Comparison of ENCODE assay signal across 1 cellular context in the genomic region with DNA sequence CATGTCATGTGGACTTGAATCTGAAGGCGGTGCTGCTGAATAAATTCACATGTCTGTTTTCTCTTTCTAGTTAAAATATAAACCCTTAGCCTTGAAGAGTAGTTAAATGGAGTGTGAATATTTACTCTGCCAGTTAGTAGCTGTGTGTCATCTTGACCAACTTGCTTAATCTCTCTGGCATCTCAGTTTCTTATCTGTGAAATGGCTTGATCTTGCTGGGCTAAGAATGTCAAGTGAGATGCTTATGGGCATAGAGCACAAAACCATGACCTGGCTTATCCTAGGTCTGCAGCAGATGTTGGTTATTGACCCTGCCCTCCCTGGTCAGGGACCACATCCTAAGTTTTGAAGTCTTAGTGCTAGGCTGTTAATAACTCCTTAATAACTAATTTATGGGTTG.
TF ChIP-seq lines count a peak whose summit lies in the region.

No MANE protein-coding gene starts in this region.

TF ChIP-seq in HepG2, 621 proteins besides CTCF, POLR2A, EP300 and RAD21:
- TF ChIP-seq, protein P1, sequence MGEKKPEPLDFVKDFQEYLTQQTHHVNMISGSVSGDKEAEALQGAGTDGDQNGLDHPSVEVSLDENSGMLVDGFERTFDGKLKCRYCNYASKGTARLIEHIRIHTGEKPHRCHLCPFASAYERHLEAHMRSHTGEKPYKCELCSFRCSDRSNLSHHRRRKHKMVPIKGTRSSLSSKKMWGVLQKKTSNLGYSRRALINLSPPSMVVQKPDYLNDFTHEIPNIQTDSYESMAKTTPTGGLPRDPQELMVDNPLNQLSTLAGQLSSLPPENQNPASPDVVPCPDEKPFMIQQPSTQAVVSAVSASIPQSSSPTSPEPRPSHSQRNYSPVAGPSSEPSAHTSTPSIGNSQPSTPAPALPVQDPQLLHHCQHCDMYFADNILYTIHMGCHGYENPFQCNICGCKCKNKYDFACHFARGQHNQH (CRISPR knock-in tag; IDR thresholded peaks at IDR 0.05): no peak
- TF ChIP-seq TCF7 (IDR thresholded peaks at IDR 0.05; ENCODE audit: low read depth): peak; percentile 35; the same call in 1 of the 2 replicates
- 0 out of 2 replicates have a peak, but pooled peaks have one; percentile 28 for TF ChIP-seq GATA4 (IDR thresholded peaks at IDR 0.05; ENCODE audit: borderline replicate concordance, low read depth)
- TF ChIP-seq ZNF180 (CRISPR knock-in tag; IDR thresholded peaks at IDR 0.05; ENCODE audit: borderline replicate concordance, low read depth): no peak
- TF ChIP-seq ISL2 (CRISPR knock-in tag; IDR thresholded peaks at IDR 0.05): peak; percentile 26; the same call in 1 of the 2 replicates
- TF ChIP-seq, protein P2, sequence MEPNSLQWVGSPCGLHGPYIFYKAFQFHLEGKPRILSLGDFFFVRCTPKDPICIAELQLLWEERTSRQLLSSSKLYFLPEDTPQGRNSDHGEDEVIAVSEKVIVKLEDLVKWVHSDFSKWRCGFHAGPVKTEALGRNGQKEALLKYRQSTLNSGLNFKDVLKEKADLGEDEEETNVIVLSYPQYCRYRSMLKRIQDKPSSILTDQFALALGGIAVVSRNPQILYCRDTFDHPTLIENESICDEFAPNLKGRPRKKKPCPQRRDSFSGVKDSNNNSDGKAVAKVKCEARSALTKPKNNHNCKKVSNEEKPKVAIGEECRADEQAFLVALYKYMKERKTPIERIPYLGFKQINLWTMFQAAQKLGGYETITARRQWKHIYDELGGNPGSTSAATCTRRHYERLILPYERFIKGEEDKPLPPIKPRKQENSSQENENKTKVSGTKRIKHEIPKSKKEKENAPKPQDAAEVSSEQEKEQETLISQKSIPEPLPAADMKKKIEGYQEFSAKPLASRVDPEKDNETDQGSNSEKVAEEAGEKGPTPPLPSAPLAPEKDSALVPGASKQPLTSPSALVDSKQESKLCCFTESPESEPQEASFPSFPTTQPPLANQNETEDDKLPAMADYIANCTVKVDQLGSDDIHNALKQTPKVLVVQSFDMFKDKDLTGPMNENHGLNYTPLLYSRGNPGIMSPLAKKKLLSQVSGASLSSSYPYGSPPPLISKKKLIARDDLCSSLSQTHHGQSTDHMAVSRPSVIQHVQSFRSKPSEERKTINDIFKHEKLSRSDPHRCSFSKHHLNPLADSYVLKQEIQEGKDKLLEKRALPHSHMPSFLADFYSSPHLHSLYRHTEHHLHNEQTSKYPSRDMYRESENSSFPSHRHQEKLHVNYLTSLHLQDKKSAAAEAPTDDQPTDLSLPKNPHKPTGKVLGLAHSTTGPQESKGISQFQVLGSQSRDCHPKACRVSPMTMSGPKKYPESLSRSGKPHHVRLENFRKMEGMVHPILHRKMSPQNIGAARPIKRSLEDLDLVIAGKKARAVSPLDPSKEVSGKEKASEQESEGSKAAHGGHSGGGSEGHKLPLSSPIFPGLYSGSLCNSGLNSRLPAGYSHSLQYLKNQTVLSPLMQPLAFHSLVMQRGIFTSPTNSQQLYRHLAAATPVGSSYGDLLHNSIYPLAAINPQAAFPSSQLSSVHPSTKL (CRISPR knock-in tag; IDR thresholded peaks at IDR 0.05): peak; percentile 54; the same call in 1 of the 2 replicates
- no peak for TF ChIP-seq POLR2AphosphoS2 (IDR thresholded peaks at IDR 0.05; ENCODE audit: low read depth, low read length)
- peak; percentile 30; the same call in 1 of the 2 replicates for TF ChIP-seq SAP130 (CRISPR knock-in tag; IDR thresholded peaks at IDR 0.05; ENCODE audit: low read depth)
- TF ChIP-seq ELF3 (CRISPR knock-in tag; IDR thresholded peaks at IDR 0.05): no peak
- TF ChIP-seq NCOA2 (CRISPR knock-in tag; IDR thresholded peaks at IDR 0.05): peak; percentile 67
- TF ChIP-seq RXRA (CRISPR knock-in tag; IDR thresholded peaks at IDR 0.05): no peak
- no peak for TF ChIP-seq ZSCAN29 (CRISPR knock-in tag; conservative IDR thresholded peaks at IDR 0.05)
- peak; percentile 88 for TF ChIP-seq ZNF629 (CRISPR knock-in tag; conservative IDR thresholded peaks at IDR 0.05)
- no peak for TF ChIP-seq NCOA5 (CRISPR knock-in tag; IDR thresholded peaks at IDR 0.05)
- peak; percentile 61; the same call in 1 of the 2 replicates for TF ChIP-seq FOSL2 (CRISPR knock-in tag; IDR thresholded peaks at IDR 0.05)
- no peak for TF ChIP-seq IRX3 (CRISPR knock-in tag; IDR thresholded peaks at IDR 0.05; ENCODE audit: borderline replicate concordance, low read depth)
- TF ChIP-seq RELA (CRISPR knock-in tag; IDR thresholded peaks at IDR 0.05): no peak
- TF ChIP-seq KDM1A (CRISPR knock-in tag; IDR thresholded peaks at IDR 0.05): peak; percentile 46; the same call in 1 of the 2 replicates
- TF ChIP-seq, protein P3, sequence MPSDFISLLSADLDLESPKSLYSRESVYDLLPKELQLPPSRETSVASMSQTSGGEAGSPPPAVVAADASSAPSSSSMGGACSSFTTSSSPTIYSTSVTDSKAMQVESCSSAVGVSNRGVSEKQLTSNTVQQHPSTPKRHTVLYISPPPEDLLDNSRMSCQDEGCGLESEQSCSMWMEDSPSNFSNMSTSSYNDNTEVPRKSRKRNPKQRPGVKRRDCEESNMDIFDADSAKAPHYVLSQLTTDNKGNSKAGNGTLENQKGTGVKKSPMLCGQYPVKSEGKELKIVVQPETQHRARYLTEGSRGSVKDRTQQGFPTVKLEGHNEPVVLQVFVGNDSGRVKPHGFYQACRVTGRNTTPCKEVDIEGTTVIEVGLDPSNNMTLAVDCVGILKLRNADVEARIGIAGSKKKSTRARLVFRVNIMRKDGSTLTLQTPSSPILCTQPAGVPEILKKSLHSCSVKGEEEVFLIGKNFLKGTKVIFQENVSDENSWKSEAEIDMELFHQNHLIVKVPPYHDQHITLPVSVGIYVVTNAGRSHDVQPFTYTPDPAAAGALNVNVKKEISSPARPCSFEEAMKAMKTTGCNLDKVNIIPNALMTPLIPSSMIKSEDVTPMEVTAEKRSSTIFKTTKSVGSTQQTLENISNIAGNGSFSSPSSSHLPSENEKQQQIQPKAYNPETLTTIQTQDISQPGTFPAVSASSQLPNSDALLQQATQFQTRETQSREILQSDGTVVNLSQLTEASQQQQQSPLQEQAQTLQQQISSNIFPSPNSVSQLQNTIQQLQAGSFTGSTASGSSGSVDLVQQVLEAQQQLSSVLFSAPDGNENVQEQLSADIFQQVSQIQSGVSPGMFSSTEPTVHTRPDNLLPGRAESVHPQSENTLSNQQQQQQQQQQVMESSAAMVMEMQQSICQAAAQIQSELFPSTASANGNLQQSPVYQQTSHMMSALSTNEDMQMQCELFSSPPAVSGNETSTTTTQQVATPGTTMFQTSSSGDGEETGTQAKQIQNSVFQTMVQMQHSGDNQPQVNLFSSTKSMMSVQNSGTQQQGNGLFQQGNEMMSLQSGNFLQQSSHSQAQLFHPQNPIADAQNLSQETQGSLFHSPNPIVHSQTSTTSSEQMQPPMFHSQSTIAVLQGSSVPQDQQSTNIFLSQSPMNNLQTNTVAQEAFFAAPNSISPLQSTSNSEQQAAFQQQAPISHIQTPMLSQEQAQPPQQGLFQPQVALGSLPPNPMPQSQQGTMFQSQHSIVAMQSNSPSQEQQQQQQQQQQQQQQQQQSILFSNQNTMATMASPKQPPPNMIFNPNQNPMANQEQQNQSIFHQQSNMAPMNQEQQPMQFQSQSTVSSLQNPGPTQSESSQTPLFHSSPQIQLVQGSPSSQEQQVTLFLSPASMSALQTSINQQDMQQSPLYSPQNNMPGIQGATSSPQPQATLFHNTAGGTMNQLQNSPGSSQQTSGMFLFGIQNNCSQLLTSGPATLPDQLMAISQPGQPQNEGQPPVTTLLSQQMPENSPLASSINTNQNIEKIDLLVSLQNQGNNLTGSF (CRISPR knock-in tag; IDR thresholded peaks at IDR 0.05): no peak
- TF ChIP-seq, protein P4, sequence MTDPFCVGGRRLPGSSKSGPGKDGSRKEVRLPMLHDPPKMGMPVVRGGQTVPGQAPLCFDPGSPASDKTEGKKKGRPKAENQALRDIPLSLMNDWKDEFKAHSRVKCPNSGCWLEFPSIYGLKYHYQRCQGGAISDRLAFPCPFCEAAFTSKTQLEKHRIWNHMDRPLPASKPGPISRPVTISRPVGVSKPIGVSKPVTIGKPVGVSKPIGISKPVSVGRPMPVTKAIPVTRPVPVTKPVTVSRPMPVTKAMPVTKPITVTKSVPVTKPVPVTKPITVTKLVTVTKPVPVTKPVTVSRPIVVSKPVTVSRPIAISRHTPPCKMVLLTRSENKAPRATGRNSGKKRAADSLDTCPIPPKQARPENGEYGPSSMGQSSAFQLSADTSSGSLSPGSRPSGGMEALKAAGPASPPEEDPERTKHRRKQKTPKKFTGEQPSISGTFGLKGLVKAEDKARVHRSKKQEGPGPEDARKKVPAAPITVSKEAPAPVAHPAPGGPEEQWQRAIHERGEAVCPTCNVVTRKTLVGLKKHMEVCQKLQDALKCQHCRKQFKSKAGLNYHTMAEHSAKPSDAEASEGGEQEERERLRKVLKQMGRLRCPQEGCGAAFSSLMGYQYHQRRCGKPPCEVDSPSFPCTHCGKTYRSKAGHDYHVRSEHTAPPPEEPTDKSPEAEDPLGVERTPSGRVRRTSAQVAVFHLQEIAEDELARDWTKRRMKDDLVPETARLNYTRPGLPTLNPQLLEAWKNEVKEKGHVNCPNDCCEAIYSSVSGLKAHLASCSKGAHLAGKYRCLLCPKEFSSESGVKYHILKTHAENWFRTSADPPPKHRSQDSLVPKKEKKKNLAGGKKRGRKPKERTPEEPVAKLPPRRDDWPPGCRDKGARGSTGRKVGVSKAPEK (CRISPR knock-in tag; IDR thresholded peaks at IDR 0.05; ENCODE audit: borderline replicate concordance): no peak
- TF ChIP-seq GATAD2A (CRISPR knock-in tag; IDR thresholded peaks at IDR 0.05): peak; percentile 46; the same call in 1 of the 2 replicates
- no peak for TF ChIP-seq ASH2L (IDR thresholded peaks at IDR 0.05; ENCODE audit: insufficient read length, low read depth, low read length)
- TF ChIP-seq ZMYM2 (CRISPR knock-in tag; IDR thresholded peaks at IDR 0.05): 0 out of 2 replicates have a peak, but pooled peaks have one; percentile 38
- TF ChIP-seq AKAP8 (CRISPR knock-in tag; IDR thresholded peaks at IDR 0.05): no peak
- TF ChIP-seq HDAC2 (CRISPR knock-in tag; IDR thresholded peaks at IDR 0.05): 0 out of 2 replicates have a peak, but pooled peaks have one; percentile 17
- TF ChIP-seq, protein P5, sequence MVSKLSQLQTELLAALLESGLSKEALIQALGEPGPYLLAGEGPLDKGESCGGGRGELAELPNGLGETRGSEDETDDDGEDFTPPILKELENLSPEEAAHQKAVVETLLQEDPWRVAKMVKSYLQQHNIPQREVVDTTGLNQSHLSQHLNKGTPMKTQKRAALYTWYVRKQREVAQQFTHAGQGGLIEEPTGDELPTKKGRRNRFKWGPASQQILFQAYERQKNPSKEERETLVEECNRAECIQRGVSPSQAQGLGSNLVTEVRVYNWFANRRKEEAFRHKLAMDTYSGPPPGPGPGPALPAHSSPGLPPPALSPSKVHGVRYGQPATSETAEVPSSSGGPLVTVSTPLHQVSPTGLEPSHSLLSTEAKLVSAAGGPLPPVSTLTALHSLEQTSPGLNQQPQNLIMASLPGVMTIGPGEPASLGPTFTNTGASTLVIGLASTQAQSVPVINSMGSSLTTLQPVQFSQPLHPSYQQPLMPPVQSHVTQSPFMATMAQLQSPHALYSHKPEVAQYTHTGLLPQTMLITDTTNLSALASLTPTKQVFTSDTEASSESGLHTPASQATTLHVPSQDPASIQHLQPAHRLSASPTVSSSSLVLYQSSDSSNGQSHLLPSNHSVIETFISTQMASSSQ (IDR thresholded peaks at IDR 0.05; ENCODE audit: low read depth): peak; percentile 71
- TF ChIP-seq, protein P5 (CRISPR knock-in tag; IDR thresholded peaks at IDR 0.05; ENCODE audit: borderline replicate concordance): peak; percentile 54; the same call in 1 of the 2 replicates
- peak; percentile 95 for TF ChIP-seq ZNF331 (CRISPR knock-in tag; IDR thresholded peaks at IDR 0.05)
- peak; percentile 100 for TF ChIP-seq ZNF136 (CRISPR knock-in tag; IDR thresholded peaks at IDR 0.05; ENCODE audit: low read depth)
- no peak for TF ChIP-seq CREB1 (IDR thresholded peaks at IDR 0.05)
- TF ChIP-seq CREB1 (CRISPR knock-in tag; IDR thresholded peaks at IDR 0.05): 0 out of 2 replicates have a peak, but pooled peaks have one; percentile 21
- no peak for TF ChIP-seq GPN1 (CRISPR knock-in tag; IDR thresholded peaks at IDR 0.05; ENCODE audit: borderline replicate concordance)
- no peak for TF ChIP-seq ZNF260 (CRISPR knock-in tag; IDR thresholded peaks at IDR 0.05; ENCODE audit: borderline replicate concordance, low read depth)
- TF ChIP-seq FOXA3 (CRISPR knock-in tag; IDR thresholded peaks at IDR 0.05): peak; percentile 31; the same call in 1 of the 2 replicates
- TF ChIP-seq, protein P6, sequence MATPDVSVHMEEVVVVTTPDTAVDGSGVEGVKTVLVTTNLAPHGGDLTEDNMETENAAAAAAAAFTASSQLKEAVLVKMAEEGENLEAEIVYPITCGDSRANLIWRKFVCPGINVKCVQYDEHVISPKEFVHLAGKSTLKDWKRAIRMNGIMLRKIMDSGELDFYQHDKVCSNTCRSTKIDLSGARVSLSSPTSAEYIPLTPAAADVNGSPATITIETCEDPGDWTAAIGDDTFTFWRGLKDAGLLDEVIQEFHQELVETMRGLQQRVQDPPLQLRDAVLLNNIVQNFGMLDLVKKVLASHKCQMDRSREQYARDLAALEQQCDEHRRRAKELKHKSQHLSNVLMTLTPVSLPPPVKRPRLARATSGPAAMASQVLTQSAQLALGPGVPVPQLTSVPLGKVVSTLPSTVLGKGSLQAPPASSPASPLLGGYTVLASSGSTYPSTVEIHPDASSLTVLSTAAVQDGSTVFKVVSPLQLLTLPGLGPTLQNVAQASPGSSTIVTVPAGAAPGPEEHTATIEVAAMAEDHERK (CRISPR knock-in tag; IDR thresholded peaks at IDR 0.05; ENCODE audit: low read depth): no peak
- TF ChIP-seq ZNF614 (CRISPR knock-in tag; IDR thresholded peaks at IDR 0.05; ENCODE audit: borderline replicate concordance): peak; percentile 78; the same call in 1 of the 2 replicates
- TF ChIP-seq ZNF839 (CRISPR knock-in tag; IDR thresholded peaks at IDR 0.05; ENCODE audit: borderline replicate concordance): no peak
- peak; percentile 41; the same call in 1 of the 2 replicates for TF ChIP-seq CEBPG (CRISPR knock-in tag; IDR thresholded peaks at IDR 0.05)
- TF ChIP-seq RNF2 (conservative IDR thresholded peaks at IDR 0.05; ENCODE audit: low read depth): no peak
- TF ChIP-seq HNRNPK (IDR thresholded peaks at IDR 0.05; ENCODE audit: low read depth, low read length, poor library complexity, severe bottlenecking): no peak
- TF ChIP-seq, protein P7, sequence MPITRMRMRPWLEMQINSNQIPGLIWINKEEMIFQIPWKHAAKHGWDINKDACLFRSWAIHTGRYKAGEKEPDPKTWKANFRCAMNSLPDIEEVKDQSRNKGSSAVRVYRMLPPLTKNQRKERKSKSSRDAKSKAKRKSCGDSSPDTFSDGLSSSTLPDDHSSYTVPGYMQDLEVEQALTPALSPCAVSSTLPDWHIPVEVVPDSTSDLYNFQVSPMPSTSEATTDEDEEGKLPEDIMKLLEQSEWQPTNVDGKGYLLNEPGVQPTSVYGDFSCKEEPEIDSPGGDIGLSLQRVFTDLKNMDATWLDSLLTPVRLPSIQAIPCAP (CRISPR knock-in tag; IDR thresholded peaks at IDR 0.05; ENCODE audit: low read depth): no peak
- TF ChIP-seq NBN (conservative IDR thresholded peaks at IDR 0.05): no peak
TF ChIP-seq in HepG2: peak in this region for 19.
